Comparison of ENCODE assay signal across 13 cellular contexts in genomic region chr4:56181140-56181950, GRCh38.
A peak's percentile ranks its signal among the peaks of the same experiment; 100 is the strongest.
DNase-seq lines count a peak whose midpoint lies in the region; ATAC-seq and TF ChIP-seq lines count a peak whose summit lies in the region.
"Had no signal": no experiment of that assay in that cellular context is flagged by ENCODE, and none has a peak within 500 bp of the region (broad histone marks: within the 10 kb centered on the region; RNA-seq: fewer than 3 reads in every experiment).

No MANE protein-coding gene starts in this region.

- H3K36me3 ChIP-seq in KOPT-K1 (ENCODE audit: insufficient read depth, low read length) = no peaks in the 10 kb centered on the region
- H3K36me3 ChIP-seq: prostate gland had no signal

- H3K9me3 Mint-ChIP-seq in WTC11 (peaks cover 13% of the 10 kb centered on the region), mesothelial cell of epicardium (peaks cover 13% of the 10 kb centered on the region)
- H3K9me3 Mint-ChIP-seq: HFFc6 had no signal

- H3K4me3 ChIP-seq in coronary artery = no peak overlapping the region
- H3K4me3 ChIP-seq: prostate gland had no signal

- H3K27me3 Mint-ChIP-seq in WTC11 (ENCODE audit: low read depth) (no peaks in the 10 kb centered on the region), mesothelial cell of epicardium (ENCODE audit: low read depth) (no peaks in the 10 kb centered on the region)

- CTCF ChIA-PET in WTC11 (lab: Charles Lee) = interaction anchor here (1.2 kb wide), 1 partner anchor 52 kb away, joined by 4 read pairs; no protein-coding TSS in a partner anchor

- POLR2A ChIA-PET in WTC11 (lab: Charles Lee) = no interaction called here

- no peak overlapping the region for H3K4me3 Mint-ChIP-seq in WTC11
- H3K4me3 Mint-ChIP-seq in mesothelial cell of epicardium = no peak overlapping the region
- H3K4me3 Mint-ChIP-seq: activated CD4-positive, alpha-beta T cell treated with anti-CD3 and anti-CD28 coated beads for 36 hours; HFFc6 had no signal

- no peak for TF ChIP-seq POLR2A in GM18505 (IDR thresholded peaks at IDR 0.05; ENCODE audit: borderline replicate concordance, extremely low read depth, insufficient read depth, insufficient read length)

- TF ChIP-seq CTCF in WTC11 (IDR thresholded peaks at IDR 0.05) (no peak), mesothelial cell of epicardium (IDR thresholded peaks at IDR 0.05; ENCODE audit: unreplicated experiment) (no peak), coronary artery (IDR thresholded peaks at IDR 0.05) (no peak)

- peak overlapping the region; percentile 47 for H3K27ac ChIP-seq in KOPT-K1 (ENCODE audit: low read depth, low read length, poor library complexity, severe bottlenecking)
- H3K27ac ChIP-seq in coronary artery = no peak overlapping the region
- H3K27ac ChIP-seq: prostate gland had no signal

- H3K27ac Mint-ChIP-seq in WTC11 (peak overlapping the region; percentile 18; the same call in 1 of the 2 replicates), mesothelial cell of epicardium (peak overlapping the region; percentile 7)
- H3K27ac Mint-ChIP-seq: activated CD4-positive, alpha-beta T cell treated with anti-CD3 and anti-CD28 coated beads for 36 hours; HFFc6 had no signal

- peaks cover 7% of the 10 kb centered on the region for H3K9me3 ChIP-seq in KOPT-K1 (ENCODE audit: insufficient read depth, low read length, poor library complexity, severe bottlenecking)
- H3K9me3 ChIP-seq: prostate gland had no signal

- H3K4me1 Mint-ChIP-seq in WTC11 = peaks cover 12% of the 10 kb centered on the region
- H3K4me1 Mint-ChIP-seq in mesothelial cell of epicardium = peaks cover 14% of the 10 kb centered on the region

- H3K36me3 Mint-ChIP-seq in WTC11 = peaks cover 16% of the 10 kb centered on the region
- H3K36me3 Mint-ChIP-seq in mesothelial cell of epicardium = peaks cover 21% of the 10 kb centered on the region

- ATAC-seq in WTC11 (no peak), GM18505 (IDR thresholded peaks at IDR 0.05; ENCODE audit: unreplicated experiment) (no peak)
- ATAC-seq: activated CD4-positive, alpha-beta T cell treated with anti-CD3 and anti-CD28 coated beads for 36 hours; left colon had no signal

- DNase-seq in GDM1 (lab: John Stamatoyannopoulos, UW) (peak; percentile 54), WTC11 (ENCODE audit: low spot score) (no peak), mesothelial cell of epicardium (ENCODE audit: low spot score in 2 of 2, unreplicated experiment in 2 of 2) (no peak), coronary artery (ENCODE audit: low spot score) (no peak), NCI-H1105 (lab: John Stamatoyannopoulos, UW) (no peak)
- no peak for DNase-seq in stimulated activated naive CD4-positive, alpha-beta T cell (lab: John Stamatoyannopoulos, UW)
- DNase-seq: activated CD4-positive, alpha-beta T cell treated with anti-CD3 and anti-CD28 coated beads for 36 hours; caudate nucleus; HFFc6; left colon had no signal

TF ChIP-seq in WTC11, 78 proteins besides CTCF, POLR2A, EP300 and RAD21:
- no peak for TF ChIP-seq EMX1 (CRISPR knock-in tag; IDR thresholded peaks at IDR 0.05)
- no peak for TF ChIP-seq ARID4B (CRISPR knock-in tag; IDR thresholded peaks at IDR 0.05; ENCODE audit: borderline replicate concordance)
- TF ChIP-seq NR1H2 (CRISPR knock-in tag; IDR thresholded peaks at IDR 0.05) = no peak
- TF ChIP-seq ZNF263 (CRISPR knock-in tag; IDR thresholded peaks at IDR 0.05; ENCODE audit: low read depth) = no peak
- no peak for TF ChIP-seq ZNF219 (CRISPR knock-in tag; IDR thresholded peaks at IDR 0.05; ENCODE audit: borderline replicate concordance)
- no peak for TF ChIP-seq ETV6 (CRISPR knock-in tag; IDR thresholded peaks at IDR 0.05)
- no peak for TF ChIP-seq ZNF281 (CRISPR knock-in tag; IDR thresholded peaks at IDR 0.05)
- TF ChIP-seq CBFB (CRISPR knock-in tag; IDR thresholded peaks at IDR 0.05; ENCODE audit: low read depth) = no peak
- TF ChIP-seq NR3C1 (CRISPR knock-in tag; conservative IDR thresholded peaks at IDR 0.05; ENCODE audit: low read depth) = no peak
- TF ChIP-seq ATF3 (CRISPR knock-in tag; conservative IDR thresholded peaks at IDR 0.05) = no peak
- TF ChIP-seq USF2 (CRISPR knock-in tag; IDR thresholded peaks at IDR 0.05) = no peak
- no peak for TF ChIP-seq ZBTB43 (CRISPR knock-in tag; IDR thresholded peaks at IDR 0.05)
